ENCODE assay signal across 8 cellular contexts in genomic region chr6:150334790-150335783, GRCh38. TPM values are rescaled to one million over a fixed set of nuclear protein-coding genes. Genes with fewer than 3 reads are reported as not detected.
DNase-seq lines count a peak whose midpoint lies in the region; ATAC-seq and TF ChIP-seq lines count a peak whose summit lies in the region.

No MANE protein-coding gene starts in this region.

- no peaks in the 10 kb centered on the region for H3K9me3 ChIP-seq in Peyer's patch
- H3K9me3 ChIP-seq in lung (ENCODE audit: control insufficient read depth in 2 of 2, insufficient read depth in 1 of 2, low read length in 1 of 2): peaks cover 0 to 2% of the 10 kb centered on the region in 2 donors
- H3K9me3 ChIP-seq in vagina: no peaks in the 10 kb centered on the region

- H3K4me1 ChIP-seq in Peyer's patch (no peaks in the 10 kb centered on the region), lung (ENCODE audit: control insufficient read depth in 2 of 2, insufficient read depth in 2 of 2, low read length in 2 of 2) (no peaks in the 10 kb centered on the region), vagina (no peaks in the 10 kb centered on the region)

- WGBS in lung, 2 donors: 69 to 70% methylated on average over 7 of the region's 7 CpGs

- H3K27ac ChIP-seq in Peyer's patch (no peak overlapping the region), lung (ENCODE audit: low read depth in 1 of 2, low read length in 1 of 2) (no peak overlapping the region), vagina (no peak overlapping the region)

- H3K36me3 ChIP-seq in H7 (replicated peaks; ENCODE audit: control insufficient read depth, insufficient read depth, low read length): no peaks in the 10 kb centered on the region
- H3K36me3 ChIP-seq in Peyer's patch: no peaks in the 10 kb centered on the region
- H3K36me3 ChIP-seq in lung (ENCODE audit: control insufficient read depth in 2 of 2, insufficient read depth in 2 of 2, low read length in 2 of 2): no peaks in the 10 kb centered on the region
- H3K36me3 ChIP-seq in vagina: no peaks in the 10 kb centered on the region

- no peak overlapping the region for H3K4me3 ChIP-seq in H7 (ENCODE audit: insufficient read depth, low read depth, low read length)
- no peak overlapping the region for H3K4me3 ChIP-seq in Peyer's patch
- no peak overlapping the region for H3K4me3 ChIP-seq in lung
- H3K4me3 ChIP-seq in vagina: no peak overlapping the region

- TF ChIP-seq CTCF in Peyer's patch (IDR thresholded peaks at IDR 0.05) (peak; percentile 20 to 94 (median 84)), lung (IDR thresholded peaks at IDR 0.05; ENCODE audit: control extremely low read depth, extremely low read depth) (peak; percentile 74), vagina (IDR thresholded peaks at IDR 0.05) (peak; percentile 55 to 72 (median 58))

- no peaks in the 10 kb centered on the region for H3K27me3 ChIP-seq in H7 (ENCODE audit: control insufficient read depth, insufficient read depth, low read length)
- no peaks in the 10 kb centered on the region for H3K27me3 ChIP-seq in Peyer's patch
- H3K27me3 ChIP-seq in lung (ENCODE audit: control insufficient read depth, insufficient read depth): no peaks in the 10 kb centered on the region
- no peaks in the 10 kb centered on the region for H3K27me3 ChIP-seq in vagina

- intact Hi-C loops in vagina (cut with DNase I): loop anchor here (10.0 kb wide), 1 partner anchor 260 kb away; no protein-coding TSS in a partner anchor

- peak; percentile 50 for ATAC-seq in lung (ENCODE audit: insufficient read depth, low FRiP score)
- no peak for ATAC-seq in GM21515 (IDR thresholded peaks at IDR 0.05; ENCODE audit: unreplicated experiment)

- TF ChIP-seq POLR2A in Peyer's patch (IDR thresholded peaks at IDR 0.05) (no peak), vagina (IDR thresholded peaks at IDR 0.05) (no peak)

- DNase-seq in DMS153 treated with DMSO at 0.1 percent for 48 hours (lab: John Stamatoyannopoulos, UW; ENCODE audit: unreplicated experiment) (peak; percentile 32), DMS153 (lab: John Stamatoyannopoulos, UW) (no peak), H7 (peak; percentile 62), Peyer's patch (peak in 2 of 3 donors; percentile 34 to 75), dedifferentiated amniotic fluid mesenchymal stem cell (ENCODE audit: extremely low spot score) (peak; percentile 81), lung (ENCODE audit: low spot score) (peak; percentile 53), vagina (ENCODE audit: extremely low spot score in 2 of 2) (no peak)

RNA-seq across cellular contexts. Expression of gene IYD, which starts 33.7 kb away (rescaled TPM):
- total RNA-seq in H7 (2014; rRNA removed; shearing (Covaris generic)): not detected in 2 replicates
- total RNA-seq in Peyer's patch (10 to 100 TPM in 3 of 4 donors, under 1 TPM in 1; 0.83 to 57.0 (median 36.8) TPM), lung (1 to 10 TPM in 1 of 2 donors, under 1 TPM in 1; 0.77 to 1.9 TPM), vagina (not detected)
- under 1 TPM; 0.26 to 0.77 TPM for polyA plus RNA-seq in lung

Comparison
In these comparisons a context has a peak if more than half of its experiments do, and no peak if none do; other contexts are left out.
1. DNase-seq: peak in DMS153 treated with DMSO at 0.1 percent for 48 hours (single experiment), H7 (single experiment), Peyer's patch (2 of 3), dedifferentiated amniotic fluid mesenchymal stem cell (single experiment) and lung (single experiment); none in DMS153 (single experiment) and vagina (0 of 2).
2. Peak in every context shown above with its lines, with median percentiles within 50 percentile points of each other: CTCF ChIP-seq.